In genomic region chr5:55338092-55338613, GRCh38 we compare ENCODE assay signal across 12 cellular contexts. TPM values are rescaled to one million over a fixed set of nuclear protein-coding genes. Genes with fewer than 3 reads are reported as not detected.
DNase-seq lines count a peak whose midpoint lies in the region; ATAC-seq and FAIRE-seq lines count a peak whose summit lies in the region.
"Had no signal": no experiment of that assay in that cellular context is flagged by ENCODE, and none has a peak within 500 bp of the region (broad histone marks: within the 10 kb centered on the region; RNA-seq: fewer than 3 reads in every experiment).

No MANE protein-coding gene starts in this region.

- H3K9me3 Mint-ChIP-seq in activated T-cell treated with anti-CD3 and anti-CD28 coated beads, Interleukin-2, amount 50 U/mL, for 4 hours: no peaks in the 10 kb centered on the region

- no peak for DNase-seq in activated T-cell treated with anti-CD3 and anti-CD28 coated beads, Interleukin-2, amount 50 U/mL, for 4 hours
- no peak for DNase-seq in activated T-cell treated with anti-CD3 and anti-CD28 coated beads, Interleukin-2, amount 50 U/mL, for 48 hours
- DNase-seq in HPDE6-E6E7 (ENCODE audit: extremely low spot score) (no peak), middle frontal gyrus (ENCODE audit: extremely low spot score, low spot score) (no peak), NCI-H446 (lab: John Stamatoyannopoulos, UW) (no peak)
- DNase-seq: foreskin keratinocyte, NCI-H446 treated with DMSO at 0.1 percent for 48 hours had no signal

- peak in 1 of 2 donors; percentile 46 for ATAC-seq in activated T-cell treated with anti-CD3 and anti-CD28 coated beads, Interleukin-2, amount 50 U/mL, for 4 hours
- ATAC-seq: foreskin keratinocyte had no signal

- FAIRE-seq in TTC549 (lab: Jason Lieb, UNC): peak; percentile 38
- FAIRE-seq: keratinocyte had no signal

- no peaks in the 10 kb centered on the region for H3K27me3 Mint-ChIP-seq in activated T-cell treated with anti-CD3 and anti-CD28 coated beads, Interleukin-2, amount 50 U/mL, for 4 hours (ENCODE audit: low read depth)

- H3K36me3 Mint-ChIP-seq in activated T-cell treated with anti-CD3 and anti-CD28 coated beads, Interleukin-2, amount 50 U/mL, for 4 hours (ENCODE audit: insufficient read depth): peaks cover 29% of the 10 kb centered on the region

- H3K4me1 Mint-ChIP-seq in activated T-cell treated with anti-CD3 and anti-CD28 coated beads, Interleukin-2, amount 50 U/mL, for 4 hours (ENCODE audit: low read depth): peaks cover 25% of the 10 kb centered on the region

- H3K4me2 ChIP-seq in skeletal muscle satellite cell (ENCODE audit: low read length): peak overlapping the region; percentile 12

- H3K9ac ChIP-seq in endocrine pancreas (ENCODE audit: control insufficient read depth, insufficient read depth, low read length): no peak overlapping the region
- no peak overlapping the region for H3K9ac ChIP-seq in skeletal muscle satellite cell (ENCODE audit: low read depth, low read length)

- H3K4me3 ChIP-seq in endocrine pancreas (ENCODE audit: control insufficient read depth, insufficient read depth, low read length): peak overlapping the region; percentile 14
- H3K4me3 ChIP-seq in skeletal muscle satellite cell (ENCODE audit: low read length): no peak overlapping the region
- H3K4me3 ChIP-seq: vagina had no signal

- H3K9me3 ChIP-seq in endocrine pancreas (ENCODE audit: control insufficient read depth, low read length) (no peaks in the 10 kb centered on the region), skeletal muscle satellite cell (replicated peaks; ENCODE audit: low read length) (no peaks in the 10 kb centered on the region)
- H3K9me3 ChIP-seq: vagina had no signal

- H3K4me1 ChIP-seq in endocrine pancreas (ENCODE audit: control insufficient read depth, insufficient read depth, low read length) (peaks cover 13% of the 10 kb centered on the region), skeletal muscle satellite cell (ENCODE audit: control insufficient read depth, insufficient read depth, low read length) (no peaks in the 10 kb centered on the region)
- H3K4me1 ChIP-seq: foreskin keratinocyte, vagina had no signal

- H3K27me3 ChIP-seq in endocrine pancreas (ENCODE audit: control insufficient read depth, insufficient read depth, low read length) (no peaks in the 10 kb centered on the region), skeletal muscle satellite cell (ENCODE audit: control insufficient read depth, insufficient read depth, low read length) (no peaks in the 10 kb centered on the region)
- H3K27me3 ChIP-seq: foreskin keratinocyte, vagina had no signal

- H3K4me3 Mint-ChIP-seq in activated T-cell treated with anti-CD3 and anti-CD28 coated beads, Interleukin-2, amount 50 U/mL, for 4 hours: peak overlapping the region; percentile 55

- no peaks in the 10 kb centered on the region for H3K36me3 ChIP-seq in endocrine pancreas (ENCODE audit: control insufficient read depth, insufficient read depth, low read length)
- peaks cover 16% of the 10 kb centered on the region for H3K36me3 ChIP-seq in skeletal muscle satellite cell (ENCODE audit: insufficient read depth, low read length)

RNA-seq across cellular contexts. Expression of gene MTREX, which starts 30.4 kb away (rescaled TPM):
- 100 to 1,000 TPM; 115 to 121 (median 117) TPM for total RNA-seq in activated T-cell treated with anti-CD3 and anti-CD28 coated beads, Interleukin-2, amount 50 U/mL, for 4 hours
- total RNA-seq in skeletal muscle satellite cell (2012; rRNA removed): 108 and 157 TPM in 2 replicates

RNA-seq across cellular contexts. Expression of gene DHX29, which starts 30.7 kb away (rescaled TPM):
- 10 to 100 TPM; 22.3 to 23.1 (median 22.5) TPM for total RNA-seq in activated T-cell treated with anti-CD3 and anti-CD28 coated beads, Interleukin-2, amount 50 U/mL, for 4 hours
- total RNA-seq in skeletal muscle satellite cell (2012; rRNA removed): 33.5 and 34.1 TPM in 2 replicates
